8 cellular contexts compared by ENCODE assay signal in the genomic region with DNA sequence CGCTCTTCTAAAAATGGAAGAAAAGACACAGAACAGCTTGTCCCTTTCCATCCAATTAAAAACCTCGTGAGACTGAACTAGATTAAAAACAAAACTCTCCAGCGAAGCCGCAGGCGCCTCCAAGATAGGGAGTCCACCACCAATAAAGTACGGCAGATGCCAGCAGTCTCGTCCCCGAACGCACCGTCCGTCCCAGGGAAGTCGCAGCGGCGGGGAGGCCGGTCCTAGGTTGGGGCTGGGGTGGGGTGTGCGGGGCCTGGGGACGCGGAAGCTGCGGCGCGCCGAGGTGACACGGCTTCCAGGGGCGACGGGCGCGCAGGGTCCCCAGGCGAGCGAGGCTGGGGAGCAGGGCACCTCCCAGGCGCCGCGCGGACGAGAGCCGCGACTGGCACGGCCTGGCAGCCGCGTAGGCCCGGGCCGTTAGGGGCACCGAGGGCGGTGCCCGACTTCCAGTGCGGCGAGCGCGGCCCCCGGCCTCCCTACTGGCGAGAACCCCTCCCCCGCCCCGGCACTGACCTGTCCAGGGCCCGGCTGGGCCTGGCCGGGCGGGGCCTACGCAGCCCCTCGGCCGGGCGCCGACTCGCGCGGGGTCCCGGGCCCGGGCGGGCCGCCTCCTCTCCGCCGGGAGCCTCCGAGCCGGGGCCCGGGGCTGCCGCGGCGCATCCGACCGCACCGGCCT. TPM values are rescaled to one million over a fixed set of nuclear protein-coding genes. Genes with fewer than 3 reads are reported as not detected.
DNase-seq lines count a peak whose midpoint lies in the region; ATAC-seq and TF ChIP-seq lines count a peak whose summit lies in the region.

No MANE protein-coding gene starts in this region.

- TF ChIP-seq CTCF in WI38 (IDR thresholded peaks at IDR 0.05; ENCODE audit: low read depth, low read length): no peak
- TF ChIP-seq CTCF in lower leg skin (IDR thresholded peaks at IDR 0.05): no peak

- TF ChIP-seq POLR2A in lower leg skin (IDR thresholded peaks at IDR 0.05): no peak

- WGBS in lower leg skin, 2 donors: 0% methylated on average over 16 to 17 of the region's 78 CpGs

- peak overlapping the region; percentile 10 for H3K27ac Mint-ChIP-seq in central memory CD8-positive, alpha-beta T cell (ENCODE audit: low read depth)

- no peaks in the 10 kb centered on the region for H3K9me3 Mint-ChIP-seq in central memory CD8-positive, alpha-beta T cell

- peak overlapping the region; percentile 87 for H3K4me3 ChIP-seq in WI38 (ENCODE audit: low read depth, low read length)
- H3K4me3 ChIP-seq in lower leg skin (ENCODE audit: low read depth, poor library complexity, severe bottlenecking): peak overlapping the region; percentile 80

- H3K36me3 Mint-ChIP-seq in central memory CD8-positive, alpha-beta T cell (ENCODE audit: insufficient read depth): peaks cover 10% of the 10 kb centered on the region

- DNase-seq in COR-L47 (lab: John Stamatoyannopoulos, UW) (peak; percentile 31), lower leg skin (ENCODE audit: low spot score in 2 of 2) (no peak), KBM-7 (no peak)
- DNase-seq in central memory CD8-positive, alpha-beta T cell (ENCODE audit: low spot score in 2 of 2): peak; percentile 28
- peak; percentile 9 to 28 (median 12) for DNase-seq in stimulated activated CD4-positive, alpha-beta T cell treated with anti-CD3 and anti-CD28 coated beads, TNF-alpha, amount 100 ng/mL, for 48 hours (ENCODE audit: low read depth in 3 of 3)

- intact Hi-C loops in lower leg skin (cut with DNase I; ENCODE audit: low total_unique reads): no loop called here

- H3K4me1 Mint-ChIP-seq in central memory CD8-positive, alpha-beta T cell: peaks cover 34% of the 10 kb centered on the region

- no peaks in the 10 kb centered on the region for H3K27me3 Mint-ChIP-seq in central memory CD8-positive, alpha-beta T cell

- peak overlapping the region; percentile 74 for H3K4me3 Mint-ChIP-seq in central memory CD8-positive, alpha-beta T cell

- in situ Hi-C loops in KBM-7 (cut with MboI; ENCODE audit: low pct_unique_long_range_greater_than_20kb, low sequenced_read_pairs): no loop called here

- ATAC-seq in GM19467 (IDR thresholded peaks at IDR 0.05; ENCODE audit: unreplicated experiment): peak; percentile 34
- peak; percentile 28 for ATAC-seq in HG03571 (IDR thresholded peaks at IDR 0.05; ENCODE audit: unreplicated experiment)
- peak; percentile 31 for ATAC-seq in central memory CD8-positive, alpha-beta T cell (replicated peaks; ENCODE audit: extremely low read depth, poor library complexity, severe bottlenecking)

RNA-seq across cellular contexts. Expression of gene A3GALT2, which starts 28.3 kb away (rescaled TPM):
- not detected for total RNA-seq in lower leg skin

Comparison
In these comparisons a context has a peak if more than half of its experiments do, and no peak if none do; other contexts are left out.
1. DNase-seq: peak in COR-L47 (single experiment), central memory CD8-positive, alpha-beta T cell (2 of 2) and stimulated activated CD4-positive, alpha-beta T cell treated with anti-CD3 and anti-CD28 coated beads, TNF-alpha, amount 100 ng/mL, for 48 hours (3 of 3); none in lower leg skin (0 of 2) and KBM-7 (single experiment).
2. Peak in every context shown above with its lines, with median percentiles within 50 percentile points of each other: ATAC-seq.